19 cellular contexts compared by ENCODE assay signal in the genomic region with DNA sequence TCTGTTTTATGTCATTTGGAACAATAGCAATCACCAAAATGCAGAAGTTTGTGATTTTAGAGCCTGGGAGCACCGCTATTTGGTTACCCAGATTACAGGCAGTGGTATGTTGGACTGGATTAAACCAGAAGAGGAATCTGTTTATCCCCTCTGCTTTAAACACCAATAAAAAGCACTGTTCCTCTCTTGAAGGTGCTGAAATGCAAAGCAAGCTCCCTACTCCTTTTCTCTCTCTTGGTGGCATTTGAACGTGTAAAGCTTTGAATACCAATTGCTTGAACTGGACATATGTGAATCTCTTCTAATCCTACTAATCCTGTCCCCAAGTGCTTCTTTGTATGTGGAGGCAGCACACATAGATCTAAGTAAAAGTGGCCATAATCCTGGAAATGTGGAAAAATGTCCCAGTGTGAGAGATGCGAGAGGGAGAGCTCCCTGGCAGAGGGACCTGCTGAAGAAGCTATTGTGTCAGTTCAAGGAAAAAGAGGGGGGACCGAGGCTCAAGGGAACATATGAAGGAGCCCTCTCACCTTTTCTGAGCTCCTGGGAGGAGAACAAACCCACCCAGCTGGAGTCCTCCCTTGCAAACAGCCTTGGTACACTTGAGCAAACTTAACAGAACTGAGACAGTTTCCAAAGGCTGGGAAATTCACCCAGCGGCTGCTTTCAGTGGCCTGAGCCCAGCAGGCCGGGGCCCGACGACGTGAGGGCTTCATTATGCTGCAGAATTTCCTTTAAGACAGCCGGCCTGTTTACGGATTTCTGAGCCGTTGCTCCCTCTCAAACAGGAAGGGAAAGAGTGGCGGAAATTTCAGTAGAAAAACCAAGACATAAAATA. TPM values are rescaled to one million over a fixed set of nuclear protein-coding genes. Genes with fewer than 3 reads are reported as not detected.
"Had no signal": no experiment of that assay in that cellular context is flagged by ENCODE, and none has a peak within 500 bp of the region (broad histone marks: within the 10 kb centered on the region; RNA-seq: fewer than 3 reads in every experiment).

No MANE protein-coding gene starts in this region.

- DNase-seq: activated CD4-positive, alpha-beta T cell treated with anti-CD3 and anti-CD28 coated beads for 48 hours; activated naive CD4-positive, alpha-beta T cell treated with Interleukin-2 at 50 U/mL for 16 hours; activated naive CD8-positive, alpha-beta T cell treated with anti-CD3 and anti-CD28 coated beads, Interleukin-2, amount 50 U/mL, for 24 hours; effector memory CD8-positive, alpha-beta T cell; erythroblast; hypothalamus; islet precursor cell; left ventricle myocardium superior; mesenchymal stem cell; ovary; stimulated activated CD4-positive, alpha-beta T cell treated with anti-CD3 and anti-CD28 coated beads, Interleukin-4, amount 100 ng/mL, for 1 hour; stimulated activated CD8-positive, alpha-beta memory T cell treated with anti-CD3 and anti-CD28 coated beads, Interleukin-4, amount 100 ng/mL, for 48 hours; stimulated activated naive CD8-positive, alpha-beta T cell treated with anti-CD3 and anti-CD28 coated beads, Interleukin-15, Interleukin-2, amounts not matched to agents 100 U/mL and 50 U/mL, for 24 hours; upper lobe of right lung; WERI-Rb-1 had no signal

- ATAC-seq: activated naive CD8-positive, alpha-beta T cell treated with anti-CD3 and anti-CD28 coated beads, Interleukin-2, amount 50 U/mL, for 24 hours; effector memory CD8-positive, alpha-beta T cell; left ventricle myocardium superior; stimulated activated naive CD8-positive, alpha-beta T cell treated with anti-CD3 and anti-CD28 coated beads, Interleukin-15, Interleukin-2, amounts not matched to agents 100 U/mL and 50 U/mL, for 24 hours; upper lobe of right lung had no signal

- H3K27ac ChIP-seq: ascending aorta, ovary, upper lobe of right lung, WERI-Rb-1 had no signal

- H3K27me3 ChIP-seq: ascending aorta, ovary had no signal

- H3K4me1 ChIP-seq: ascending aorta, upper lobe of right lung had no signal

- H3K9me3 ChIP-seq: ascending aorta had no signal

- H3K36me3 ChIP-seq: ascending aorta, ovary, upper lobe of right lung, WERI-Rb-1 had no signal

- H3K4me3 ChIP-seq: ascending aorta, ovary, upper lobe of right lung had no signal

RNA-seq across cellular contexts. Expression of a gene that starts 18.8 kb away (rescaled TPM):
- total RNA-seq: ascending aorta, glomerular endothelial cell, left ventricle myocardium superior, ovary, temporal lobe, upper lobe of right lung had no signal
- polyA plus RNA-seq: neural cell, ovary had no signal
